In the genomic region with DNA sequence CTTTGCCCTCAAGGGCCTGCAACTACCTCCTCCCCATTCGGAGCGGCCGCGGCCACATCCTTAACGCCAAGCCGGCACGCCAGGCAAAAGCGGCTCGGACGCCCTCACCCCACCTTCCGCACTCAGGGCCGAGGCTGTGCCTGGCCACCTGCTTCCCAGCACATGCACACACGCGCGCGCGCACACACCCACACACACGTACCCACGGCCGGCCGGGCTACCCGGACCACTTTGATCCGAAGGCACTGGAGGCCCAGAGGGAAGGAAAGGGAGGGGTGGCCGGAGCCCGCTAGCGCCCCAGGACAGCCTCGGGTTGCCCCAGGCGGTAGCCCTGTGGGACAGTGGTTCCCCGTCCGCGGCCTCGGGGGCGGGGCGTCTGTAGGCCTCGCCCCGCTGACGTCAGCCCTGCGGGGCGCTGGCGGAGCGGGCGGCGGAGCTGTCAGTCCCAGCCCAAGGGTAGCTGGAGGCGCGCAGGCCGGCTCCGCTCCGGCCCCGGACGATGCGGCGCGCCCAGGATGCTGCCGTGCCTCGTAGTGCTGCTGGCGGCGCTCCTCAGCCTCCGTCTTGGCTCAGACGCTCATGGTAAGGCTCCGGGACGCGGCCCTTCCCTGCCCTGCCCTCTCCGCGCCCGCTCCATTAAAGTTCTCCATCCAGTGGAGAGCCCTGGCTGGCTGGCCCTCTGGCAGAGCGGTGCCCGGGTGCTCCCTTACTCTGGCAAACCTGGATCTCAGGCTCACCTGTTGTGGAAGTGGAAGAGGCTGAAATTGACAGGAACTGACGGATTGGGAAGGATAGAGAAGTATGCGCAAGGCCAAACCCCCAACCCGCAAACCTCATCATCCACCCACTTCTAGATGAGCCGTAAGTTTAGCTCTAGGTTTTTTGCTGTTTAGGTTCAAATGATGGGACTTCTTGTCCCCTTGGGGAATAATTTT, we compare ENCODE assay signal across 8 cellular contexts.
A peak's percentile ranks its signal among the peaks of the same experiment; 100 is the strongest.
DNase-seq lines count a peak whose midpoint lies in the region; ATAC-seq and TF ChIP-seq lines count a peak whose summit lies in the region.

A gene (plus strand): TSS at position 442 of the 935 bp plus-strand sequence. CDS start 74 bp downstream, at position 516.

- H3K36me3 Mint-ChIP-seq in nephron (ENCODE audit: low read depth) = no peaks in the 10 kb centered on the region

- peaks cover 67% of the 10 kb centered on the region for H3K27me3 Mint-ChIP-seq in nephron (ENCODE audit: low read depth)

- ATAC-seq in GM18858 (IDR thresholded peaks at IDR 0.05; ENCODE audit: unreplicated experiment) (peak; percentile 65), HG03097 (IDR thresholded peaks at IDR 0.05; ENCODE audit: low FRiP score, unreplicated experiment) (peak; percentile 81)
- ATAC-seq in stimulated activated naive CD8-positive, alpha-beta T cell treated with anti-CD3 and anti-CD28 coated beads, Interleukin-15, Interleukin-2, amounts not matched to agents 100 U/mL and 50 U/mL, for 24 hours = peak; percentile 85

- peak; percentile 82 for DNase-seq in AG20443 (ENCODE audit: low spot score)
- peak; percentile 75 for DNase-seq in NCI-H774 (lab: John Stamatoyannopoulos, UW)
- peak; percentile 89 for DNase-seq in activated T-cell treated with anti-CD3 and anti-CD28 coated beads, Interleukin-2, amount 50 U/mL, for 1 hour
- DNase-seq in fibroblast of mammary gland (ENCODE audit: low read depth) = peak; percentile 43
- DNase-seq in stimulated activated naive CD8-positive, alpha-beta T cell treated with anti-CD3 and anti-CD28 coated beads, Interleukin-15, Interleukin-2, amounts not matched to agents 100 U/mL and 50 U/mL, for 24 hours = peak; percentile 90

- no peaks in the 10 kb centered on the region for H3K9me3 Mint-ChIP-seq in nephron

- H3K4me1 Mint-ChIP-seq in nephron = peaks cover 19% of the 10 kb centered on the region

- H3K4me3 ChIP-seq in fibroblast of mammary gland (ENCODE audit: control insufficient read depth, low read depth, low read length) = peak within 1 kb of the TSS; percentile 28

- TF ChIP-seq CTCF in fibroblast of mammary gland (conservative IDR thresholded peaks at IDR 0.05; ENCODE audit: control insufficient read depth, insufficient read depth, low read depth, low read length) (no peak), nephron (IDR thresholded peaks at IDR 0.05; ENCODE audit: unreplicated experiment in 3 of 3) (no peak)

- no peak within 1 kb of the TSS for H3K27ac Mint-ChIP-seq in nephron

- H3K4me3 Mint-ChIP-seq in nephron = peak within 1 kb of the TSS; percentile 79 to 84 (median 83)

Comparison
In these comparisons a context has a peak if more than half of its experiments do, and no peak if none do; other contexts are left out.
1. Peak in every context shown above with its lines: DNase-seq, ATAC-seq and H3K4me3 ChIP-seq.